ENCODE assay signal across 27 cellular contexts in genomic region chr22:30994960-30995359, GRCh38. TPM values are rescaled to one million over a fixed set of nuclear protein-coding genes. Genes with fewer than 3 reads are reported as not detected.
DNase-seq lines count a peak whose midpoint lies in the region; ATAC-seq, FAIRE-seq and TF ChIP-seq lines count a peak whose summit lies in the region.
"Had no signal": no experiment of that assay in that cellular context is flagged by ENCODE, and none has a peak within 500 bp of the region (broad histone marks: within the 10 kb centered on the region; RNA-seq: fewer than 3 reads in every experiment).

No MANE protein-coding gene starts in this region.

- no peaks in the 10 kb centered on the region for H3K4me1 ChIP-seq in GM12878 (ENCODE audit: control insufficient read depth, insufficient read depth, low read length)
- peaks cover 0 to 57% (median 15%) of the 10 kb centered on the region in 4 donors for H3K4me1 ChIP-seq in tibial artery
- no peaks in the 10 kb centered on the region for H3K4me1 ChIP-seq in transverse colon
- H3K4me1 ChIP-seq: A549 had no signal

- in situ Hi-C loops in GM12878 (cut with MboI) (no loop called here), transverse colon (cut with MboI; ENCODE audit: low pct_ligation_motif_present in 1 of 4, low pct_unique_long_range_greater_than_20kb in 1 of 4, low sequenced_read_pairs in 3 of 4) (no loop called here)

- BruUV-seq in GM12878 (replicated peaks; lab: Mats Ljungman, UMichigan) = no TSS peak

- H4K20me1 ChIP-seq in GM12878 (ENCODE audit: control insufficient read depth, insufficient read depth) = no peaks in the 10 kb centered on the region
- H4K20me1 ChIP-seq: BLaER1 treated with 17β-estradiol and CSF1 and Interleukin-3, amounts not matched to agents 10 nM and 100 nM had no signal

- SMC1A ChIA-PET in GM12878 (lab: Charles Lee; ENCODE audit: uncharacterized antibody, unreplicated experiment) = no interaction called here

- no peaks in the 10 kb centered on the region for H3K79me2 ChIP-seq in GM12878 (ENCODE audit: control insufficient read depth, insufficient read depth, low read length)

- no peak for TF ChIP-seq RAD21 in GM12878 (IDR thresholded peaks at IDR 0.05; ENCODE audit: insufficient read depth, low read depth, low read length)

- H3K36me3 ChIP-seq in GM12878 (ENCODE audit: control insufficient read depth in 2 of 2, insufficient read depth in 2 of 2, low read length in 1 of 2) (no peaks in the 10 kb centered on the region), tibial artery (no peaks in the 10 kb centered on the region), transverse colon (no peaks in the 10 kb centered on the region)

- CTCF ChIA-PET in GM12878 (lab: Yijun Ruan, JAX) = interaction anchor here (0.8 kb wide), 1 partner anchor 48 kb away, joined by 3 read pairs; no protein-coding TSS in a partner anchor

- H3K27me3 ChIP-seq in GM12878 (replicated peaks in 1 of 2; ENCODE audit: control insufficient read depth in 2 of 2, insufficient read depth in 2 of 2, low read length in 1 of 2) (no peaks in the 10 kb centered on the region), tibial artery (no peaks in the 10 kb centered on the region), transverse colon (no peaks in the 10 kb centered on the region)
- H3K27me3 ChIP-seq: BLaER1 treated with 17β-estradiol and CSF1 and Interleukin-3, amounts not matched to agents 10 nM and 100 nM had no signal

- H3K9ac ChIP-seq in GM12878 (ENCODE audit: control insufficient read depth, insufficient read depth, low read length) = no peak overlapping the region
- H3K9ac ChIP-seq: BLaER1 treated with 17β-estradiol and CSF1 and Interleukin-3, amounts not matched to agents 10 nM and 100 nM; KMS-11 had no signal

- FAIRE-seq in GM18507 (lab: Jason Lieb, UNC) (peak; percentile 53), GM12878 (lab: Jason Lieb, UNC) (no peak)
- FAIRE-seq: A549, G401.6, H54, HTR-8/SVneo had no signal

- intact Hi-C loops in GM12878 (cut with micrococcal nuclease; ENCODE audit: unreplicated experiment) = no loop called here
- intact Hi-C loops in tibial artery (cut with DNase I; ENCODE audit: low total_unique reads) = no loop called here
- intact Hi-C loops in transverse colon (cut with DNase I; ENCODE audit: low total_unique reads) = no loop called here

- TF ChIP-seq CTCF in NB4 (IDR thresholded peaks at IDR 0.05; ENCODE audit: low read depth, low read length) (no peak), GM12878 (IDR thresholded peaks at IDR 0.05 in 2 of 3, conservative IDR thresholded peaks at IDR 0.05 in 1 of 3; ENCODE audit: control insufficient read depth in 2 of 3, extremely low read depth in 1 of 3, insufficient read depth in 1 of 3, low read depth in 3 of 3, low read length in 3 of 3) (no peak), tibial artery (IDR thresholded peaks at IDR 0.05) (no peak), transverse colon (IDR thresholded peaks at IDR 0.05) (no peak)

- no peak for TF ChIP-seq EP300 in GM12878 (IDR thresholded peaks at IDR 0.05; ENCODE audit: borderline replicate concordance in 1 of 2, control insufficient read depth in 1 of 2, low read depth in 2 of 2, low read length in 2 of 2)
- TF ChIP-seq EP300 in transverse colon (IDR thresholded peaks at IDR 0.05; ENCODE audit: low read depth) = no peak

- POLR2A ChIA-PET in GM12878 (lab: Charles Lee) = no interaction called here

- 0% methylated on average over 1 of the region's 1 CpG for WGBS in GM12878 (ENCODE audit: insufficient coverage, insufficient replicate concordance, low lambda C conversion rate, missing lambda C conversion rate)
- WGBS in transverse colon (ENCODE audit: low coverage in 1 of 2), 2 donors = 44 to 73% methylated on average over 1 of the region's 1 CpG

- H3K9me3 ChIP-seq in GM12878 (replicated peaks; ENCODE audit: control insufficient read depth, insufficient read depth, low read length) = no peaks in the 10 kb centered on the region; the same call in 2 of the 3 replicates
- H3K9me3 ChIP-seq in tibial artery = peaks cover 0 to 13% (median 0%) of the 10 kb centered on the region in 3 donors
- H3K9me3 ChIP-seq in transverse colon = no peaks in the 10 kb centered on the region
- H3K9me3 ChIP-seq: A549 had no signal

- no peak for ATAC-seq in GM12878
- ATAC-seq: A549, T-cell had no signal

- TF ChIP-seq POLR2A in NB4 (IDR thresholded peaks at IDR 0.05; ENCODE audit: extremely low read depth, insufficient read length) (no peak), GM12878 (IDR thresholded peaks at IDR 0.05; ENCODE audit: low read depth, low read length) (no peak), transverse colon (IDR thresholded peaks at IDR 0.05) (no peak)

- RAD21 ChIA-PET in GM12878 (lab: Charles Lee; ENCODE audit: unreplicated experiment) = no interaction called here

- no peak overlapping the region for H3K27ac ChIP-seq in GM12878 (ENCODE audit: control insufficient read depth, insufficient read depth)
- H3K27ac ChIP-seq in tibial artery = peak overlapping the region; percentile 32 to 78
- no peak overlapping the region for H3K27ac ChIP-seq in transverse colon
- H3K27ac ChIP-seq: A549, KMS-11 had no signal

- H3K4me3 ChIP-seq in NB4 (ENCODE audit: low read depth, low read length) (no peak overlapping the region), GM12878 (no peak overlapping the region), tibial artery (no peak overlapping the region), transverse colon (no peak overlapping the region)
- H3K4me3 ChIP-seq: A549; BLaER1 treated with 17β-estradiol and CSF1 and Interleukin-3, amounts not matched to agents 10 nM and 100 nM had no signal

- no peak overlapping the region for H2AFZ ChIP-seq in GM12878 (ENCODE audit: control insufficient read depth, low read depth, low read length)

- DNase-seq in GM18507 (ENCODE audit: extremely low spot score, insufficient read length, low read depth) = no peak
- peak; percentile 5 for DNase-seq in NB4 (ENCODE audit: low read depth)
- DNase-seq in GM12878 (ENCODE audit: low read depth, low spot score) = no peak
- DNase-seq in tibial artery = no peak
- DNase-seq in NCI-H187 (lab: John Stamatoyannopoulos, UW) = no peak
- no peak for DNase-seq in activated CD4-positive, CD25-positive, alpha-beta regulatory T cell treated with anti-CD3 and anti-CD28 coated beads, Interleukin-2, amount 50 U/mL, for 72 hours
- no peak for DNase-seq in transverse colon
- DNase-seq: AML-193; CD4-positive, alpha-beta T cell; COR-L47; DMS53; MV-4-11; NCI-H1105 treated with DMSO at 0.1 percent for 48 hours; NCI-H2081; NCI-H2171; NCI-H345; NCI-H510A treated with DMSO at 0.1 percent for 48 hours; NCI-H774; RPMI8226; SHP77; T-cell had no signal

- H3K4me2 ChIP-seq in GM12878 (ENCODE audit: control insufficient read depth, insufficient read depth) = no peak overlapping the region
- H3K4me2 ChIP-seq: A549, KMS-11 had no signal

TF ChIP-seq in GM12878, 131 proteins besides CTCF, POLR2A, EP300 and RAD21 (continues in another document):
- TF ChIP-seq WRNIP1 (IDR thresholded peaks at IDR 0.05; ENCODE audit: borderline replicate concordance, low read depth, low read length) = no peak
- 0 out of 4 replicates have a peak, but pooled peaks have one; percentile 9 to 27 for TF ChIP-seq IKZF2 (IDR thresholded peaks at IDR 0.05)
- no peak for TF ChIP-seq ZNF24 (IDR thresholded peaks at IDR 0.05)
- no peak for TF ChIP-seq TAF1 (IDR thresholded peaks at IDR 0.05; ENCODE audit: borderline replicate concordance, low read depth, low read length)
- peak; percentile 90 for TF ChIP-seq SPI1 (IDR thresholded peaks at IDR 0.05; ENCODE audit: borderline replicate concordance, insufficient read depth, low read depth, low read length)
- TF ChIP-seq SP1 (IDR thresholded peaks at IDR 0.05; ENCODE audit: low read depth, low read length) = no peak
- TF ChIP-seq ZNF622 (IDR thresholded peaks at IDR 0.05) = no peak

RNA-seq across cellular contexts. Expression of gene TUG1, which starts 25.9 kb away (rescaled TPM):
- total RNA-seq in GM12878 (2013; cell fraction: nucleolus; rRNA removed) = 171 and 179 TPM in 2 replicates
- total RNA-seq in GM12878 (2014; rRNA removed) (52.4 and 57.3 TPM in 2 replicates), GM12878 (2014; rRNA removed; fragmentation: Illumina TruSeq; extraction: Trizol) (58.6 and 62.4 TPM in 2 replicates), GM12878 (2021) (55.8 and 57.4 TPM in 2 replicates), transverse colon (100 to 1,000 TPM in 3 of 4 donors, 10 to 100 TPM in 1; 77.7 to 294 (median 112) TPM)
- polyA plus RNA-seq in GM12878 (2011; ENCODE audit: low read depth) = 32.5 TPM
- polyA plus RNA-seq in GM12878 (2011; rRNA removed) (116 and 137 TPM in 2 replicates), GM12878 (2014; fragmentation: Illumina TruSeq; extraction: Trizol) (111 and 156 TPM in 2 replicates), GM12878 (2014; fragmentation: Nextera tagmentation; extraction: Ambion mirVana) (10 to 100 TPM; 21.6 to 23.4 TPM), GM12878 (2014; rRNA removed) (56.4 and 65.6 TPM in 2 replicates), GM12878 (2016; fragmentation: Nextera tagmentation; extraction: Ambion mirVana) (10 to 100 TPM; 19.3 to 21.7 TPM)
- polyA plus RNA-seq in GM12878 (2011; cell fraction: cytosol; rRNA removed) = 49.1 and 63.3 TPM in 2 replicates
- polyA plus RNA-seq in GM12878 (2011; cell fraction: nucleus; rRNA removed) = 281 and 327 TPM in 2 replicates
- polyA plus RNA-seq in GM12878 (2012) = 37.3 and 44.8 TPM in 2 replicates
- 71.5 and 87.8 TPM in 2 replicates for polyA minus RNA-seq in GM12878 (2011; rRNA and poly(A)+ RNA removed)
- polyA minus RNA-seq in GM12878 (2011; cell fraction: cytosol; rRNA and poly(A)+ RNA removed) = 10.4 and 14.5 TPM in 2 replicates
- polyA minus RNA-seq in GM12878 (2011; cell fraction: nucleus; rRNA and poly(A)+ RNA removed) = 90.8 and 92.6 TPM in 2 replicates

RNA-seq across cellular contexts. Expression of gene MORC2, which starts 26.4 kb away (rescaled TPM):
- 20.6 and 27.7 TPM in 2 replicates for total RNA-seq in GM12878 (2013; cell fraction: nucleolus; rRNA removed)
- total RNA-seq in GM12878 (2014; rRNA removed) (8.4 and 8.9 TPM in 2 replicates), GM12878 (2014; rRNA removed; fragmentation: Illumina TruSeq; extraction: Trizol) (8.8 and 10.1 TPM in 2 replicates), GM12878 (2021) (15.5 and 16.3 TPM in 2 replicates), transverse colon (10 to 100 TPM; 11.9 to 23.9 (median 19.1) TPM)
- polyA plus RNA-seq in GM12878 (2011; ENCODE audit: low read depth) = 14.4 TPM
- polyA plus RNA-seq in GM12878 (2011; rRNA removed) (5.6 and 9.3 TPM in 2 replicates), GM12878 (2014; fragmentation: Illumina TruSeq; extraction: Trizol) (12.1 and 13.4 TPM in 2 replicates), GM12878 (2014; fragmentation: Nextera tagmentation; extraction: Ambion mirVana) (1 to 10 TPM; 1.7 to 2.4 TPM), GM12878 (2014; rRNA removed) (9.3 and 11.2 TPM in 2 replicates), GM12878 (2016; fragmentation: Nextera tagmentation; extraction: Ambion mirVana) (10 to 100 TPM in 1 of 2 experiments, 1 to 10 TPM in 1; 3.1 to 11.4 TPM)
- polyA plus RNA-seq in GM12878 (2011; cell fraction: cytosol; rRNA removed) = 4.0 and 6.7 TPM in 2 replicates
- 11.5 and 19.6 TPM in 2 replicates for polyA plus RNA-seq in GM12878 (2011; cell fraction: nucleus; rRNA removed)
- 13.0 and 13.9 TPM in 2 replicates for polyA plus RNA-seq in GM12878 (2012)
- polyA minus RNA-seq in GM12878 (2011; rRNA and poly(A)+ RNA removed) = 8.9 and 16.3 TPM in 2 replicates
- polyA minus RNA-seq in GM12878 (2011; cell fraction: cytosol; rRNA and poly(A)+ RNA removed) = 7.5 and 9.8 TPM in 2 replicates
- polyA minus RNA-seq in GM12878 (2011; cell fraction: nucleus; rRNA and poly(A)+ RNA removed) = 4.0 and 6.7 TPM in 2 replicates

Comparison
In these comparisons a context has a peak if more than half of its experiments do, and no peak if none do; other contexts are left out.
1. H3K27ac ChIP-seq: peak in tibial artery (2 of 2); none in GM12878 (single experiment) and transverse colon (0 of 4).